ENCODE assay signal across 8 cellular contexts in genomic region chr10:132142396-132143161, GRCh38. TPM values are rescaled to one million over a fixed set of nuclear protein-coding genes. Genes with fewer than 3 reads are reported as not detected.
DNase-seq lines count a peak whose midpoint lies in the region; ATAC-seq, FAIRE-seq and TF ChIP-seq lines count a peak whose summit lies in the region.

No MANE protein-coding gene starts in this region.

- intact Hi-C loops in A673 (cut with micrococcal nuclease; ENCODE audit: unreplicated experiment), result loop anchor here (5.0 kb wide), 1 partner anchor 255 kb away; no protein-coding TSS in a partner anchor

- H3K27ac Mint-ChIP-seq in endothelial cell (ENCODE audit: unreplicated experiment), result no peak overlapping the region
- no peak overlapping the region for H3K27ac Mint-ChIP-seq in naive B cell

- H3K27me3 ChIP-seq in A673 (replicated peaks; ENCODE audit: insufficient read depth, low read depth, low read length, poor library complexity), result no peaks in the 10 kb centered on the region

- H3K27ac ChIP-seq in A673 (ENCODE audit: low read depth, low read length, poor library complexity, severe bottlenecking), result no peak overlapping the region

- H3K4me3 Mint-ChIP-seq in endothelial cell (ENCODE audit: unreplicated experiment) (no peak overlapping the region), naive B cell (no peak overlapping the region)

- H3K36me3 Mint-ChIP-seq in endothelial cell (ENCODE audit: low read depth, unreplicated experiment) (no peaks in the 10 kb centered on the region), naive B cell (no peaks in the 10 kb centered on the region)

- no peak for TF ChIP-seq POLR2A in GM12891 (IDR thresholded peaks at IDR 0.05; ENCODE audit: low read depth, low read length)

- peak; percentile 92 for TF ChIP-seq CTCF in A673 (conservative IDR thresholded peaks at IDR 0.05; ENCODE audit: low read depth, low read length)
- TF ChIP-seq CTCF in endothelial cell (IDR thresholded peaks at IDR 0.05; ENCODE audit: unreplicated experiment), result peak; percentile 80

- no peaks in the 10 kb centered on the region for H3K9me3 ChIP-seq in A673 (ENCODE audit: low read depth, low read length, poor library complexity, severe bottlenecking)

- ATAC-seq in naive B cell (ENCODE audit: low read depth in 2 of 2), result peak; percentile 58 to 72

- H3K4me1 ChIP-seq in A673 (ENCODE audit: insufficient read depth, low read length, poor library complexity, severe bottlenecking), result no peaks in the 10 kb centered on the region

- POLR2A ChIA-PET in A673 (lab: Charles Lee; ENCODE audit: low non-redundant PET), result no interaction called here

- H3K27me3 Mint-ChIP-seq in endothelial cell (ENCODE audit: unreplicated experiment) (peaks cover 9% of the 10 kb centered on the region), naive B cell (peaks cover 0 to 11% (median 8%) of the 10 kb centered on the region in 3 donors)

- BruUV-seq in A673 (replicated peaks; lab: Mats Ljungman, UMichigan), result no TSS peak

- CTCF ChIA-PET in A673 (lab: Charles Lee), result interaction anchor here (0.6 to 1.1 kb wide), 2 partner anchors 120 to 267 kb away, joined by 7 to 8 read pairs; no protein-coding TSS in a partner anchor

- H3K36me3 ChIP-seq in A673 (ENCODE audit: insufficient read depth, low read length, poor library complexity, severe bottlenecking), result no peaks in the 10 kb centered on the region

- peak; percentile 45 for DNase-seq in A673 (ENCODE audit: low spot score)
- DNase-seq in GM12891 (ENCODE audit: insufficient read length, low spot score), result peak; percentile 96
- peak; percentile 31 for DNase-seq in KBM-7
- peak; percentile 32 to 35 for DNase-seq in activated CD4-positive, alpha-beta T cell treated with anti-CD3 and anti-CD28 coated beads, Interleukin-2, amount 50 U/mL, for 4 hours
- DNase-seq in endothelial cell (ENCODE audit: low spot score), result peak; percentile 73
- DNase-seq in naive B cell, result peak; percentile 26
- DNase-seq in urothelium cell line (ENCODE audit: low spot score), result peak; percentile 73
- DNase-seq in NCI-H2107 (lab: John Stamatoyannopoulos, UW), result no peak

- in situ Hi-C loops in KBM-7 (cut with MboI; ENCODE audit: low pct_unique_long_range_greater_than_20kb, low sequenced_read_pairs), result no loop called here

- H3K9me3 Mint-ChIP-seq in endothelial cell (ENCODE audit: unreplicated experiment) (no peaks in the 10 kb centered on the region), naive B cell (no peaks in the 10 kb centered on the region)

- no peak overlapping the region for H3K4me3 ChIP-seq in A673 (ENCODE audit: low read depth, low read length, poor library complexity, severe bottlenecking)

- H3K4me1 Mint-ChIP-seq in endothelial cell (ENCODE audit: unreplicated experiment) (peaks cover 3% of the 10 kb centered on the region), naive B cell (no peaks in the 10 kb centered on the region)

- peak; percentile 67 for FAIRE-seq in GM12891 (lab: Jason Lieb, UNC)
- no peak for FAIRE-seq in urothelium cell line (lab: Jason Lieb, UNC)

TF ChIP-seq in GM12891, 5 proteins besides CTCF, POLR2A, EP300 and RAD21:
- TF ChIP-seq TAF1 (IDR thresholded peaks at IDR 0.05; ENCODE audit: low read depth, low read length), result no peak
- TF ChIP-seq POLR2AphosphoS5 (IDR thresholded peaks at IDR 0.05; ENCODE audit: low read depth, low read length), result no peak
- TF ChIP-seq PAX5 (IDR thresholded peaks at IDR 0.05; ENCODE audit: insufficient read depth, low read length, severe bottlenecking), result no peak
- no peak for TF ChIP-seq SPI1 (IDR thresholded peaks at IDR 0.05; ENCODE audit: low read depth, low read length)
- no peak for TF ChIP-seq POU2F2 (IDR thresholded peaks at IDR 0.05; ENCODE audit: low read depth, low read length)
TF ChIP-seq in GM12891: peak in this region for 0.

RNA-seq across cellular contexts. Expression of gene DPYSL4, which starts 44.2 kb away (rescaled TPM):
- total RNA-seq in A673 (2021), result 13.1 and 18.2 TPM in 2 replicates
- polyA plus RNA-seq in GM12891 (2012; ENCODE audit: low read depth, missing spikeins), result 0.98 TPM
- total RNA-seq in endothelial cell (ENCODE audit: unreplicated experiment), result 15.0 TPM
- polyA plus RNA-seq in naive B cell (ENCODE audit: low read depth in 6 of 6), result not detected
